Comparison of ENCODE assay signal across 9 cellular contexts in genomic region chr10:61733358-61733940, GRCh38.
DNase-seq lines count a peak whose midpoint lies in the region; ATAC-seq and TF ChIP-seq lines count a peak whose summit lies in the region.
"Had no signal": no experiment of that assay in that cellular context is flagged by ENCODE, and none has a peak within 500 bp of the region (broad histone marks: within the 10 kb centered on the region; RNA-seq: fewer than 3 reads in every experiment).

No MANE protein-coding gene starts in this region.

- no peaks in the 10 kb centered on the region for H3K9me3 Mint-ChIP-seq in endothelial cell (ENCODE audit: unreplicated experiment)

- H3K36me3 ChIP-seq in HEK293 (ENCODE audit: control insufficient read depth in 2 of 2, insufficient read depth in 1 of 2, low read length in 2 of 2) (no peaks in the 10 kb centered on the region), PC-9 (ENCODE audit: low read depth) (no peaks in the 10 kb centered on the region), neural cell (ENCODE audit: insufficient read depth, low read length) (no peaks in the 10 kb centered on the region)
- H3K36me3 ChIP-seq: BLaER1 had no signal

- ATAC-seq in activated CD4-positive, CD25-positive, alpha-beta regulatory T cell treated with anti-CD3 and anti-CD28 coated beads, Interleukin-2, amount 50 U/mL, for 24 hours: no peak
- no peak for ATAC-seq in GM18505 (IDR thresholded peaks at IDR 0.05; ENCODE audit: unreplicated experiment)

- peaks cover 10% of the 10 kb centered on the region for H3K4me1 Mint-ChIP-seq in endothelial cell (ENCODE audit: unreplicated experiment)

- POLR2A ChIA-PET in HEK293 (lab: Yijun Ruan, JAX): no interaction called here
- POLR2A ChIA-PET in PC-9 (lab: Charles Lee; ENCODE audit: unreplicated experiment): no interaction called here

- no peak overlapping the region for H3K27ac ChIP-seq in HEK293 (ENCODE audit: extremely low read depth, low read depth, low read length)
- H3K27ac ChIP-seq in PC-9: no peak overlapping the region
- H3K27ac ChIP-seq in neural cell (ENCODE audit: low read length): no peak overlapping the region
- H3K27ac ChIP-seq: BLaER1 had no signal

- H3K27me3 Mint-ChIP-seq in endothelial cell (ENCODE audit: unreplicated experiment): no peaks in the 10 kb centered on the region

- H3K79me2 ChIP-seq in PC-9 (ENCODE audit: low read depth) (no peaks in the 10 kb centered on the region), neural cell (replicated peaks; ENCODE audit: insufficient read depth, low read length) (no peaks in the 10 kb centered on the region)

- no peaks in the 10 kb centered on the region for H3K36me3 Mint-ChIP-seq in endothelial cell (ENCODE audit: low read depth, unreplicated experiment)

- TF ChIP-seq CTCF in HEK293 (tag by site-specific recombination; IDR thresholded peaks at IDR 0.05): 0 out of 2 replicates have a peak, but pooled peaks have one; percentile 29
- peak; percentile 79 for TF ChIP-seq CTCF in PC-9 (conservative IDR thresholded peaks at IDR 0.05)
- TF ChIP-seq CTCF in endothelial cell (IDR thresholded peaks at IDR 0.05; ENCODE audit: unreplicated experiment): peak; percentile 63
- TF ChIP-seq CTCF in neural cell (IDR thresholded peaks at IDR 0.05; ENCODE audit: poor library complexity, severe bottlenecking): peak; percentile 71

- BruUV-seq in PC-9 (replicated peaks; lab: Mats Ljungman, UMichigan): no TSS peak

- intact Hi-C loops in PC-9 (cut with micrococcal nuclease; ENCODE audit: unreplicated experiment): loop anchor here (1.0 to 10.0 kb wide), 6 partner anchors 102 to 916 kb away; partner anchors contain the start of gene ARID5B

- H3K9me3 ChIP-seq in HEK293 (ENCODE audit: control insufficient read depth, insufficient read depth, low read depth, low read length) (no peaks in the 10 kb centered on the region), PC-9 (ENCODE audit: insufficient read depth, low read depth) (no peaks in the 10 kb centered on the region), neural cell (ENCODE audit: low read length) (no peaks in the 10 kb centered on the region)
- H3K9me3 ChIP-seq: BLaER1 had no signal

- H2AFZ ChIP-seq in PC-9 (no peak overlapping the region), neural cell (ENCODE audit: low read depth, low read length) (no peak overlapping the region)

- H4K20me1 ChIP-seq in PC-9 (ENCODE audit: insufficient read depth) (no peaks in the 10 kb centered on the region), neural cell (ENCODE audit: insufficient read depth) (no peaks in the 10 kb centered on the region)
- H4K20me1 ChIP-seq: BLaER1 had no signal

- H3K4me2 ChIP-seq in PC-9 (no peak overlapping the region), neural cell (ENCODE audit: low read length) (no peak overlapping the region)
- H3K4me2 ChIP-seq: BLaER1 had no signal

- H3K4me3 Mint-ChIP-seq in endothelial cell (ENCODE audit: unreplicated experiment): no peak overlapping the region

- CTCF ChIA-PET in HEK293 (lab: Yijun Ruan, JAX): interaction anchor here (0.5 to 3.5 kb wide), 18 partner anchors 9 to 1134 kb away, joined by 3 to 30 read pairs (median 4); no protein-coding TSS in a partner anchor
- CTCF ChIA-PET in PC-9 (lab: Charles Lee): interaction anchor here (1.3 kb wide), 1 partner anchor 102 kb away, joined by 3 read pairs; no protein-coding TSS in a partner anchor

- DNase-seq in NCI-H1105 treated with DMSO at 0.1 percent for 48 hours (lab: John Stamatoyannopoulos, UW) (peak; percentile 34), NCI-H1105 (lab: John Stamatoyannopoulos, UW) (no peak), PC-9 (peak in 1 of 2 experiments; percentile 9), endothelial cell (ENCODE audit: low spot score) (peak; percentile 41)

- H3K27ac Mint-ChIP-seq in endothelial cell (ENCODE audit: unreplicated experiment): no peak overlapping the region

- no peak for TF ChIP-seq EP300 in neural cell (conservative IDR thresholded peaks at IDR 0.05; ENCODE audit: poor library complexity, severe bottlenecking)

- H3K9ac ChIP-seq in neural cell (ENCODE audit: low read length): no peak overlapping the region
- H3K9ac ChIP-seq: BLaER1 had no signal

- no peaks in the 10 kb centered on the region for H3K9me2 ChIP-seq in PC-9 (ENCODE audit: insufficient read depth)
- no peaks in the 10 kb centered on the region for H3K9me2 ChIP-seq in neural cell (ENCODE audit: insufficient read depth, low read length)

- H3K4me1 ChIP-seq in HEK293 (ENCODE audit: control insufficient read depth, insufficient read depth, low read length) (no peaks in the 10 kb centered on the region), PC-9 (replicated peaks; ENCODE audit: insufficient read depth) (no peaks in the 10 kb centered on the region)
- H3K4me1 ChIP-seq: BLaER1 had no signal

- TF ChIP-seq RAD21 in neural cell (conservative IDR thresholded peaks at IDR 0.05): peak; percentile 74

- no peak overlapping the region for H3K4me3 ChIP-seq in HEK293 (ENCODE audit: low read depth, low read length)
- H3K4me3 ChIP-seq in PC-9: no peak overlapping the region
- H3K4me3 ChIP-seq in neural cell (ENCODE audit: low read length): no peak overlapping the region
- H3K4me3 ChIP-seq: BLaER1 had no signal

- H3K27me3 ChIP-seq in PC-9 (ENCODE audit: insufficient read depth, low read depth) (no peaks in the 10 kb centered on the region), neural cell (ENCODE audit: insufficient read depth, low read depth, low read length) (no peaks in the 10 kb centered on the region)
- H3K27me3 ChIP-seq: BLaER1 had no signal

- TF ChIP-seq POLR2A in GM18505 (IDR thresholded peaks at IDR 0.05; ENCODE audit: borderline replicate concordance, extremely low read depth, insufficient read depth, insufficient read length): no peak

- no peaks in the 10 kb centered on the region for H3F3A ChIP-seq in PC-9 (ENCODE audit: insufficient read depth, low read depth)
- no peaks in the 10 kb centered on the region for H3F3A ChIP-seq in neural cell (ENCODE audit: insufficient read depth, low read length, poor library complexity, severe bottlenecking)

TF ChIP-seq in HEK293, 187 proteins besides CTCF, POLR2A, EP300 and RAD21 (continues in another document):
- TF ChIP-seq ZNF629 (tag by site-specific recombination; IDR thresholded peaks at IDR 0.05): no peak
- TF ChIP-seq ZSCAN5A (tag by site-specific recombination; IDR thresholded peaks at IDR 0.05): no peak
- TF ChIP-seq ZNF146 (tag by site-specific recombination; IDR thresholded peaks at IDR 0.05): no peak
- TF ChIP-seq ZNF16 (tag by site-specific recombination; IDR thresholded peaks at IDR 0.05; ENCODE audit: low read depth): peak; percentile 25; the same call in 1 of the 2 replicates
- TF ChIP-seq ZNF266 (tag by site-specific recombination; IDR thresholded peaks at IDR 0.05; ENCODE audit: low read depth): no peak
- TF ChIP-seq ZNF645 (tag by site-specific recombination; IDR thresholded peaks at IDR 0.05): no peak
- TF ChIP-seq ZNF660 (tag by site-specific recombination; IDR thresholded peaks at IDR 0.05): peak; percentile 95

TF ChIP-seq in neural cell, 6 proteins besides CTCF, POLR2A, EP300 and RAD21:
- TF ChIP-seq EZH2 (IDR thresholded peaks at IDR 0.05; ENCODE audit: borderline replicate concordance, insufficient read depth, low read length, poor library complexity, severe bottlenecking): no peak
- TF ChIP-seq MXI1 (conservative IDR thresholded peaks at IDR 0.05; ENCODE audit: poor library complexity, severe bottlenecking): no peak
- peak; percentile 78 for TF ChIP-seq SMC3 (conservative IDR thresholded peaks at IDR 0.05; ENCODE audit: poor library complexity)
- TF ChIP-seq REST (IDR thresholded peaks at IDR 0.05; ENCODE audit: borderline replicate concordance): no peak
- TF ChIP-seq TAF1 (IDR thresholded peaks at IDR 0.05; ENCODE audit: low read depth): no peak
- no peak for TF ChIP-seq POLR2AphosphoS5 (IDR thresholded peaks at IDR 0.05)

Comparison
In these comparisons a context has a peak if more than half of its experiments do, and no peak if none do; other contexts are left out.
1. CTCF ChIP-seq: peak in every context shown above with its lines; median percentile 79 in PC-9; 71 in neural cell; 63 in endothelial cell; 29 in HEK293.